25 cellular contexts compared by ENCODE assay signal in genomic region chr4:168857009-168857408, GRCh38.
DNase-seq lines count a peak whose midpoint lies in the region; ATAC-seq and TF ChIP-seq lines count a peak whose summit lies in the region.
"Had no signal": no experiment of that assay in that cellular context is flagged by ENCODE, and none has a peak within 500 bp of the region (broad histone marks: within the 10 kb centered on the region; RNA-seq: fewer than 3 reads in every experiment).

No MANE protein-coding gene starts in this region.

- peak overlapping the region in 1 of 2 experiments; percentile 85; a peak in 2 of 4 replicates for H3K27ac ChIP-seq in SK-N-SH (ENCODE audit: low read depth in 2 of 2, low read length in 1 of 2)
- H3K27ac ChIP-seq in coronary artery, result peak overlapping the region; percentile 88 to 89
- H3K27ac ChIP-seq in thoracic aorta, result peak overlapping the region; percentile 78 to 94
- H3K27ac ChIP-seq in upper lobe of right lung, result no peak overlapping the region
- H3K27ac ChIP-seq: suprapubic skin had no signal

- H4K20me1 ChIP-seq in SK-N-SH (ENCODE audit: insufficient read depth), result peaks cover 27% of the 10 kb centered on the region

- H3F3A ChIP-seq in SK-N-SH (replicated peaks; ENCODE audit: insufficient read depth), result peaks cover 49% of the 10 kb centered on the region

- peaks cover 14 to 26% of the 10 kb centered on the region in 2 experiments; a peak in 2 of 4 replicates for H3K4me1 ChIP-seq in SK-N-SH (ENCODE audit: control insufficient read depth in 1 of 2, insufficient read depth in 2 of 2, low read depth in 1 of 2, low read length in 1 of 2)
- peaks cover 72 to 97% of the 10 kb centered on the region in 2 donors for H3K4me1 ChIP-seq in thoracic aorta (ENCODE audit: control insufficient read depth in 1 of 2, low read depth in 2 of 2)
- peaks cover 41% of the 10 kb centered on the region for H3K4me1 ChIP-seq in upper lobe of right lung

- no peaks in the 10 kb centered on the region for H3K9me3 ChIP-seq in SK-N-SH
- H3K9me3 ChIP-seq in thoracic aorta, result no peaks in the 10 kb centered on the region
- H3K9me3 ChIP-seq in upper lobe of right lung, result no peaks in the 10 kb centered on the region
- H3K9me3 ChIP-seq: suprapubic skin had no signal

- TF ChIP-seq CTCF in SK-N-SH (IDR thresholded peaks at IDR 0.05) (0 out of 2 replicates have a peak, but pooled peaks have one; percentile 7), coronary artery (IDR thresholded peaks at IDR 0.05) (no peak), neural crest cell (conservative IDR thresholded peaks at IDR 0.05) (no peak), thoracic aorta (IDR thresholded peaks at IDR 0.05) (no peak), upper lobe of right lung (IDR thresholded peaks at IDR 0.05) (no peak)

- intact Hi-C loops in upper lobe of right lung (cut with DNase I), result no loop called here

- H3K27me3 Mint-ChIP-seq in neural crest cell (ENCODE audit: low read depth), result no peaks in the 10 kb centered on the region
- peaks cover 45% of the 10 kb centered on the region for H3K27me3 Mint-ChIP-seq in stimulated activated memory B cell treated with anti-CD40 and anti-IgM and Interleukin-4, amounts not matched to agents 10 μg/mL and 1 μg/mL and 100 μg/mL, for 72 hours

- no peak for TF ChIP-seq EP300 in SK-N-SH (IDR thresholded peaks at IDR 0.05; ENCODE audit: borderline replicate concordance in 1 of 2, low read depth in 1 of 2, low read length in 1 of 2)

- WGBS in SK-N-SH (ENCODE audit: low lambda C conversion rate), result 93% methylated on average over 6 of the region's 6 CpGs

- no peak overlapping the region for H2AFZ ChIP-seq in SK-N-SH (ENCODE audit: low read depth)

- no peak overlapping the region for H3K4me3 Mint-ChIP-seq in neural crest cell
- no peak overlapping the region for H3K4me3 Mint-ChIP-seq in stimulated activated memory B cell treated with anti-CD40 and anti-IgM and Interleukin-4, amounts not matched to agents 10 μg/mL and 1 μg/mL and 100 μg/mL, for 72 hours
- H3K4me3 Mint-ChIP-seq: activated naive CD8-positive, alpha-beta T cell treated with anti-CD3 and anti-CD28 coated beads, Interleukin-2, amount 50 U/mL, for 24 hours; central memory CD8-positive, alpha-beta T cell; endodermal cell had no signal

- no peak for DNase-seq in SK-N-SH
- no peak for DNase-seq in coronary artery (ENCODE audit: low spot score)
- no peak for DNase-seq in neural crest cell (ENCODE audit: low read depth, low spot score)
- no peak for DNase-seq in thoracic aorta (ENCODE audit: low spot score)
- DNase-seq in HuH-7 (ENCODE audit: low spot score), result no peak
- no peak for DNase-seq in upper lobe of right lung
- DNase-seq: 8988T; activated CD4-positive, alpha-beta T cell treated with anti-CD3 and anti-CD28 coated beads for 48 hours; activated naive CD8-positive, alpha-beta T cell treated with anti-CD3 and anti-CD28 coated beads, Interleukin-2, amount 50 U/mL, for 24 hours; C1 segment of cervical spinal cord; DMS 273 treated with DMSO at 0.1 percent for 48 hours; endodermal cell; GF-D8; midbrain; NCI-H1417 treated with DMSO at 0.1 percent for 48 hours; NCI-H2171; NK-92 treated with Interleukin-12 subunit alpha and Interleukin-12 subunit beta, amount 100 ng/mL, for 24 hours; occipital lobe; stimulated activated CD4-positive, alpha-beta T cell treated with anti-CD3 and anti-CD28 coated beads, Interleukin-4, amount 100 ng/mL, for 1 hour had no signal

- peak overlapping the region; percentile 26; the same call in 1 of the 2 replicates for H3K4me2 ChIP-seq in SK-N-SH

- H3K9ac ChIP-seq in SK-N-SH, result 0 out of 2 replicates have a peak overlapping the region, but pooled peaks have one; percentile 15

- peaks cover 17 to 44% of the 10 kb centered on the region in 2 experiments for H3K36me3 ChIP-seq in SK-N-SH (replicated peaks in 1 of 2; ENCODE audit: control insufficient read depth in 1 of 2, insufficient read depth in 2 of 2, low read length in 1 of 2)
- peaks cover 9% of the 10 kb centered on the region for H3K36me3 ChIP-seq in thoracic aorta
- H3K36me3 ChIP-seq in upper lobe of right lung, result no peaks in the 10 kb centered on the region
- H3K36me3 ChIP-seq: suprapubic skin had no signal

- H3K9me3 Mint-ChIP-seq in neural crest cell, result peaks cover 7% of the 10 kb centered on the region
- H3K9me3 Mint-ChIP-seq in stimulated activated memory B cell treated with anti-CD40 and anti-IgM and Interleukin-4, amounts not matched to agents 10 μg/mL and 1 μg/mL and 100 μg/mL, for 72 hours, result no peaks in the 10 kb centered on the region
- H3K9me3 Mint-ChIP-seq: activated naive CD8-positive, alpha-beta T cell treated with anti-CD3 and anti-CD28 coated beads, Interleukin-2, amount 50 U/mL, for 24 hours; central memory CD8-positive, alpha-beta T cell; endodermal cell had no signal

- TF ChIP-seq RAD21 in SK-N-SH (IDR thresholded peaks at IDR 0.05; ENCODE audit: low read length), result no peak

- peak overlapping the region; percentile 43 for H3K27ac Mint-ChIP-seq in neural crest cell (ENCODE audit: unreplicated experiment)
- H3K27ac Mint-ChIP-seq in stimulated activated memory B cell treated with anti-CD40 and anti-IgM and Interleukin-4, amounts not matched to agents 10 μg/mL and 1 μg/mL and 100 μg/mL, for 72 hours, result no peak overlapping the region
- H3K27ac Mint-ChIP-seq: activated naive CD8-positive, alpha-beta T cell treated with anti-CD3 and anti-CD28 coated beads, Interleukin-2, amount 50 U/mL, for 24 hours; endodermal cell had no signal

- peaks cover 30% of the 10 kb centered on the region for H3K36me3 Mint-ChIP-seq in neural crest cell (ENCODE audit: low read depth)
- no peaks in the 10 kb centered on the region for H3K36me3 Mint-ChIP-seq in stimulated activated memory B cell treated with anti-CD40 and anti-IgM and Interleukin-4, amounts not matched to agents 10 μg/mL and 1 μg/mL and 100 μg/mL, for 72 hours

- H3K4me1 Mint-ChIP-seq in neural crest cell, result peaks cover 21% of the 10 kb centered on the region
- peaks cover 17% of the 10 kb centered on the region for H3K4me1 Mint-ChIP-seq in stimulated activated memory B cell treated with anti-CD40 and anti-IgM and Interleukin-4, amounts not matched to agents 10 μg/mL and 1 μg/mL and 100 μg/mL, for 72 hours
- H3K4me1 Mint-ChIP-seq: central memory CD8-positive, alpha-beta T cell had no signal

- POLR2A ChIA-PET in SK-N-SH (lab: Yijun Ruan, JAX), result no interaction called here

- no peaks in the 10 kb centered on the region for H3K9me2 ChIP-seq in SK-N-SH

- CTCF ChIA-PET in SK-N-SH (lab: Yijun Ruan, JAX), result no interaction called here

- H3K4me3 ChIP-seq in SK-N-SH (ENCODE audit: low read depth in 2 of 2, low read length in 1 of 2), result no peak overlapping the region
- no peak overlapping the region for H3K4me3 ChIP-seq in coronary artery
- no peak overlapping the region for H3K4me3 ChIP-seq in thoracic aorta
- H3K4me3 ChIP-seq in upper lobe of right lung, result no peak overlapping the region
- H3K4me3 ChIP-seq: GM12878, skin epidermis, suprapubic skin had no signal

- H3K27me3 ChIP-seq in SK-N-SH (ENCODE audit: insufficient read depth) (no peaks in the 10 kb centered on the region), thoracic aorta (replicated peaks; ENCODE audit: insufficient read depth) (no peaks in the 10 kb centered on the region), upper lobe of right lung (no peaks in the 10 kb centered on the region)
- H3K27me3 ChIP-seq: suprapubic skin had no signal

- no peak for ATAC-seq in SK-N-SH treated with all-trans-retinoic acid at 6 μM for 48 hours
- no peak for ATAC-seq in thoracic aorta (ENCODE audit: insufficient number of reproducible peaks, low FRiP score, low read depth)
- ATAC-seq in stimulated activated memory B cell treated with anti-CD40 and anti-IgM and Interleukin-4, amounts not matched to agents 10 μg/mL and 1 μg/mL and 100 μg/mL, for 72 hours, result no peak
- ATAC-seq in upper lobe of right lung, result no peak
- ATAC-seq: activated naive CD8-positive, alpha-beta T cell treated with anti-CD3 and anti-CD28 coated beads, Interleukin-2, amount 50 U/mL, for 24 hours; GM12878 had no signal

- H3K79me2 ChIP-seq in SK-N-SH (ENCODE audit: insufficient read depth), result peaks cover 99% of the 10 kb centered on the region

TF ChIP-seq in SK-N-SH, 30 proteins besides CTCF, POLR2A, EP300 and RAD21 (continues in another document):
- TF ChIP-seq IRF3 (IDR thresholded peaks at IDR 0.05; ENCODE audit: low read depth, low read length) (no peak), GABPA (IDR thresholded peaks at IDR 0.05; ENCODE audit: low read depth) (no peak)

TF ChIP-seq in SK-N-SH treated with all-trans-retinoic acid at 6 μM for 48 hours, 23 proteins besides CTCF, POLR2A, EP300 and RAD21 (continues in another document):
- TF ChIP-seq PATZ1 (CRISPR knock-in tag; IDR thresholded peaks at IDR 0.05; ENCODE audit: borderline replicate concordance) (no peak), ARNTL (CRISPR knock-in tag; IDR thresholded peaks at IDR 0.05; ENCODE audit: borderline replicate concordance, low read depth) (no peak), TOX (CRISPR knock-in tag; IDR thresholded peaks at IDR 0.05; ENCODE audit: borderline replicate concordance) (no peak), ZC3H10 (CRISPR knock-in tag; IDR thresholded peaks at IDR 0.05) (no peak), SNAI2 (CRISPR knock-in tag; IDR thresholded peaks at IDR 0.05) (no peak), GLIS3 (CRISPR knock-in tag; IDR thresholded peaks at IDR 0.05) (no peak)
